ENCODE assay signal across 8 cellular contexts in the genomic region with DNA sequence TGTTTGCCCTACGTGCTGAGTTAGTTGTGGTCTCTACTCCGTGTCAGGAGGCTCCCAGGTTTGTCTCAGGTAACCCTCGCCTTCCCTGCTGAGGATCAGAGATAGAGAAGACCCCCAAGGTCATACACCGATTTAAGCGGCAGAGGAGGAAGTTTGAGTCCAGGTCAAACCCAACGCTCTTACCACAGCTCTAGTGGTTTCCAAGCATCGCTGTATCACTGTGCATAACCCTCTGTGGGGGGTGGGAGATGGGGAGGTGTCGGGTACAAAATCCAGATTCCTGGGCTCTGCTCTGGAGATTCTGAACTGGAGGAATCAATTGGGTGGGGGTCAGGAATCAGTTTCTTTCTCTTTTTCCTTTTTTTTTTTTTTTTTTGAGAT. TPM values are rescaled to one million over a fixed set of nuclear protein-coding genes. Genes with fewer than 3 reads are reported as not detected.
DNase-seq lines count a peak whose midpoint lies in the region; ATAC-seq and TF ChIP-seq lines count a peak whose summit lies in the region.

No MANE protein-coding gene starts in this region.

- peaks cover 18 to 67% (median 48%) of the 10 kb centered on the region in 4 donors for H3K4me1 Mint-ChIP-seq in CD4-positive, alpha-beta memory T cell

- H3K4me3 Mint-ChIP-seq in CD4-positive, alpha-beta memory T cell = peak overlapping the region; percentile 86 to 93 (median 88)

- peak overlapping the region; percentile 72 for H2AFZ ChIP-seq in neural cell (ENCODE audit: low read depth, low read length)

- H3K27ac ChIP-seq in CD4-positive, alpha-beta memory T cell (ENCODE audit: low read depth, low read length) = peak overlapping the region; percentile 77
- peak overlapping the region; percentile 91 for H3K27ac ChIP-seq in cingulate gyrus (ENCODE audit: low read depth, low read length)
- peak overlapping the region; percentile 88 for H3K27ac ChIP-seq in neural cell (ENCODE audit: low read length)

- ATAC-seq in HG03108 (IDR thresholded peaks at IDR 0.05; ENCODE audit: unreplicated experiment) (no peak), GM18873 (IDR thresholded peaks at IDR 0.05; ENCODE audit: low FRiP score, unreplicated experiment) (no peak), HG02588 (IDR thresholded peaks at IDR 0.05; ENCODE audit: unreplicated experiment) (no peak)

- H3K9me2 ChIP-seq in neural cell (ENCODE audit: insufficient read depth, low read length) = no peaks in the 10 kb centered on the region

- H3K27me3 Mint-ChIP-seq in CD4-positive, alpha-beta memory T cell = no peaks in the 10 kb centered on the region

- TF ChIP-seq CTCF in neural cell (IDR thresholded peaks at IDR 0.05; ENCODE audit: poor library complexity, severe bottlenecking) = no peak

- POLR2A ChIA-PET in CD4-positive, alpha-beta memory T cell (lab: Charles Lee; ENCODE audit: partially characterized antibody) = interaction anchor here (0.8 to 38.9 kb wide), 7 partner anchors 6 to 86 kb away, joined by 3 to 937 read pairs (median 10); partner anchors contain the start of genes BAD, ESRRA, FERMT3 and FKBP2

- H3K27ac Mint-ChIP-seq in CD4-positive, alpha-beta memory T cell = peak overlapping the region; percentile 77 to 97 (median 92)

- peaks cover 0 to 9% of the 10 kb centered on the region in 2 donors for H3K36me3 Mint-ChIP-seq in CD4-positive, alpha-beta memory T cell

- no peak for TF ChIP-seq EP300 in neural cell (conservative IDR thresholded peaks at IDR 0.05; ENCODE audit: poor library complexity, severe bottlenecking)

- H3K9me3 Mint-ChIP-seq in CD4-positive, alpha-beta memory T cell = no peaks in the 10 kb centered on the region

- peaks cover 54% of the 10 kb centered on the region for H3K4me1 ChIP-seq in CD4-positive, alpha-beta memory T cell (ENCODE audit: insufficient read depth, low read length)

- H3K27me3 ChIP-seq in CD4-positive, alpha-beta memory T cell (ENCODE audit: insufficient read depth, low read length) = no peaks in the 10 kb centered on the region
- peaks cover 8% of the 10 kb centered on the region for H3K27me3 ChIP-seq in neural cell (ENCODE audit: insufficient read depth, low read depth, low read length)

- DNase-seq in CD4-positive, alpha-beta memory T cell = peak in 1 of 5 donors; percentile 41
- DNase-seq in MV-4-11 (lab: John Stamatoyannopoulos, UW) (peak; percentile 55), SKM-1 treated with dmso at 0.1 percent for 144 hours (lab: John Stamatoyannopoulos, UW; ENCODE audit: unreplicated experiment) (no peak)

- H3F3A ChIP-seq in neural cell (ENCODE audit: insufficient read depth, low read length, poor library complexity, severe bottlenecking) = no peaks in the 10 kb centered on the region

- H3K9ac ChIP-seq in neural cell (ENCODE audit: low read length) = peak overlapping the region; percentile 88

- TF ChIP-seq RAD21 in neural cell (conservative IDR thresholded peaks at IDR 0.05) = no peak

- intact Hi-C loops in CD4-positive, alpha-beta memory T cell (cut with micrococcal nuclease) = loop anchor here (1.0 kb wide), 4 partner anchors 10 to 73 kb away; partner anchors contain the start of genes FKBP2 and PLCB3

- no peaks in the 10 kb centered on the region for H3K36me3 ChIP-seq in CD4-positive, alpha-beta memory T cell (ENCODE audit: insufficient read depth, low read length)
- no peaks in the 10 kb centered on the region for H3K36me3 ChIP-seq in neural cell (ENCODE audit: insufficient read depth, low read length)

- H4K20me1 ChIP-seq in neural cell (ENCODE audit: insufficient read depth) = no peaks in the 10 kb centered on the region

- peak overlapping the region; percentile 54 for H3K4me2 ChIP-seq in neural cell (ENCODE audit: low read length)

- peaks cover 4% of the 10 kb centered on the region for H3K79me2 ChIP-seq in neural cell (replicated peaks; ENCODE audit: insufficient read depth, low read length)

- H3K4me3 ChIP-seq in CD4-positive, alpha-beta memory T cell (ENCODE audit: low read length in 2 of 2) = peak overlapping the region; percentile 52 to 86
- H3K4me3 ChIP-seq in neural cell (ENCODE audit: low read length) = peak overlapping the region; percentile 94

- CTCF ChIA-PET in CD4-positive, alpha-beta memory T cell (lab: Charles Lee; ENCODE audit: partially characterized antibody) = interaction anchor here (2.2 to 18.8 kb wide), 2 partner anchors 10 to 24 kb away, joined by 8 to 207 read pairs; partner anchors contain the start of genes FERMT3 and FKBP2

- H3K9me3 ChIP-seq in CD4-positive, alpha-beta memory T cell (ENCODE audit: control insufficient read depth in 1 of 2, low read length in 2 of 2) = no peaks in the 10 kb centered on the region
- no peaks in the 10 kb centered on the region for H3K9me3 ChIP-seq in neural cell (ENCODE audit: low read length)

TF ChIP-seq in neural cell, 6 proteins besides CTCF, POLR2A, EP300 and RAD21:
- TF ChIP-seq EZH2 (IDR thresholded peaks at IDR 0.05; ENCODE audit: borderline replicate concordance, insufficient read depth, low read length, poor library complexity, severe bottlenecking) (no peak), TAF1 (IDR thresholded peaks at IDR 0.05; ENCODE audit: low read depth) (no peak), MXI1 (conservative IDR thresholded peaks at IDR 0.05; ENCODE audit: poor library complexity, severe bottlenecking) (no peak), POLR2AphosphoS5 (IDR thresholded peaks at IDR 0.05) (no peak), SMC3 (conservative IDR thresholded peaks at IDR 0.05; ENCODE audit: poor library complexity) (no peak)
- TF ChIP-seq, protein P1, sequence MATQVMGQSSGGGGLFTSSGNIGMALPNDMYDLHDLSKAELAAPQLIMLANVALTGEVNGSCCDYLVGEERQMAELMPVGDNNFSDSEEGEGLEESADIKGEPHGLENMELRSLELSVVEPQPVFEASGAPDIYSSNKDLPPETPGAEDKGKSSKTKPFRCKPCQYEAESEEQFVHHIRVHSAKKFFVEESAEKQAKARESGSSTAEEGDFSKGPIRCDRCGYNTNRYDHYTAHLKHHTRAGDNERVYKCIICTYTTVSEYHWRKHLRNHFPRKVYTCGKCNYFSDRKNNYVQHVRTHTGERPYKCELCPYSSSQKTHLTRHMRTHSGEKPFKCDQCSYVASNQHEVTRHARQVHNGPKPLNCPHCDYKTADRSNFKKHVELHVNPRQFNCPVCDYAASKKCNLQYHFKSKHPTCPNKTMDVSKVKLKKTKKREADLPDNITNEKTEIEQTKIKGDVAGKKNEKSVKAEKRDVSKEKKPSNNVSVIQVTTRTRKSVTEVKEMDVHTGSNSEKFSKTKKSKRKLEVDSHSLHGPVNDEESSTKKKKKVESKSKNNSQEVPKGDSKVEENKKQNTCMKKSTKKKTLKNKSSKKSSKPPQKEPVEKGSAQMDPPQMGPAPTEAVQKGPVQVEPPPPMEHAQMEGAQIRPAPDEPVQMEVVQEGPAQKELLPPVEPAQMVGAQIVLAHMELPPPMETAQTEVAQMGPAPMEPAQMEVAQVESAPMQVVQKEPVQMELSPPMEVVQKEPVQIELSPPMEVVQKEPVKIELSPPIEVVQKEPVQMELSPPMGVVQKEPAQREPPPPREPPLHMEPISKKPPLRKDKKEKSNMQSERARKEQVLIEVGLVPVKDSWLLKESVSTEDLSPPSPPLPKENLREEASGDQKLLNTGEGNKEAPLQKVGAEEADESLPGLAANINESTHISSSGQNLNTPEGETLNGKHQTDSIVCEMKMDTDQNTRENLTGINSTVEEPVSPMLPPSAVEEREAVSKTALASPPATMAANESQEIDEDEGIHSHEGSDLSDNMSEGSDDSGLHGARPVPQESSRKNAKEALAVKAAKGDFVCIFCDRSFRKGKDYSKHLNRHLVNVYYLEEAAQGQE (IDR thresholded peaks at IDR 0.05; ENCODE audit: borderline replicate concordance) = no peak

RNA-seq across cellular contexts. Expression of gene DNAJC4, which starts 0.6 kb away (rescaled TPM):
- 10 to 100 TPM; 60.6 to 64.5 TPM for total RNA-seq in CD4-positive, alpha-beta memory T cell
- polyA plus RNA-seq in CD4-positive, alpha-beta memory T cell = 10 to 100 TPM; 15.6 to 23.6 TPM
- polyA plus RNA-seq in neural cell = 20.3 and 23.9 TPM in 2 replicates
- 11.4 and 16.1 TPM in 2 replicates for polyA minus RNA-seq in neural cell

RNA-seq across cellular contexts. Expression of gene VEGFB, which starts 3.4 kb away (rescaled TPM):
- total RNA-seq in CD4-positive, alpha-beta memory T cell = 10 to 100 TPM; 96.8 to 97.3 TPM
- polyA plus RNA-seq in CD4-positive, alpha-beta memory T cell = 10 to 100 TPM in 1 of 2 donors, 1 to 10 TPM in 1; 2.3 to 22.2 TPM
- polyA plus RNA-seq in neural cell = 4.8 and 6.1 TPM in 2 replicates
- polyA minus RNA-seq in neural cell = 2.8 and 2.9 TPM in 2 replicates

RNA-seq across cellular contexts. Expression of gene NUDT22, which starts 4.9 kb away (rescaled TPM):
- 100 to 1,000 TPM in 1 of 2 experiments, 10 to 100 TPM in 1; 83.9 to 101 TPM for total RNA-seq in CD4-positive, alpha-beta memory T cell
- polyA plus RNA-seq in CD4-positive, alpha-beta memory T cell = 10 to 100 TPM; 38.1 to 69.6 TPM
- polyA plus RNA-seq in neural cell = 47.3 and 62.1 TPM in 2 replicates
- polyA minus RNA-seq in neural cell = 16.4 and 21.2 TPM in 2 replicates

RNA-seq across cellular contexts. Expression of gene TRPT1, which starts 5.0 kb away (rescaled TPM):
- 10 to 100 TPM; 37.6 to 42.1 TPM for total RNA-seq in CD4-positive, alpha-beta memory T cell
- polyA plus RNA-seq in CD4-positive, alpha-beta memory T cell = 10 to 100 TPM; 31.1 to 35.3 TPM
- polyA plus RNA-seq in neural cell = 67.2 and 75.8 TPM in 2 replicates
- 17.0 and 23.3 TPM in 2 replicates for polyA minus RNA-seq in neural cell

RNA-seq across cellular contexts. Expression of gene FKBP2, which starts 9.9 kb away (rescaled TPM):
- 10 to 100 TPM; 41.4 to 46.4 TPM for total RNA-seq in CD4-positive, alpha-beta memory T cell
- polyA plus RNA-seq in CD4-positive, alpha-beta memory T cell = 100 to 1,000 TPM; 106 to 107 TPM
- 36.9 and 47.4 TPM in 2 replicates for polyA plus RNA-seq in neural cell
- 13.1 and 17.8 TPM in 2 replicates for polyA minus RNA-seq in neural cell
